In the genomic region with DNA sequence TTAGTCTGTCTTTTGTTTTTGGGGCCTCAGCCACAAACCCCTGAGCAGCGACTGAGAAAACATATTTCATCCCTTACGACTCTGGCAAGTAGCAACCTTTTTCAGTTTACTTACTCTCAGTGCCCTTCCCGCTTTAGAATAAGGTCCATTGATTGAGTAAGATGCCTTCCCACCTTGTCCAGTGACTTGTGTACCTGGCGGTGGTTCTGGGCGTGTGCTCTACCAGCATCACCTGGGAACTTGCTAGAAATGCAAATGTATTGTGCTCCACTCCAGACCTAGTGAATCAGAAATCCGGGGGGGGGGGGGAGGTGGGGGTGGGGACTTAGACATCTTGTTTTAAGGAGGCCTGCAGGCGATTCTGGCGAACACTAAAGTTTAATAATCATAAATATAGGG, we compare ENCODE assay signal across 9 cellular contexts.
DNase-seq lines count a peak whose midpoint lies in the region; ATAC-seq and TF ChIP-seq lines count a peak whose summit lies in the region.
"Had no signal": no experiment of that assay in that cellular context is flagged by ENCODE, and none has a peak within 500 bp of the region (broad histone marks: within the 10 kb centered on the region; RNA-seq: fewer than 3 reads in every experiment).

No MANE protein-coding gene starts in this region.

- 14 to 15% methylated on average over 8 of the region's 8 CpGs for WGBS in lower leg skin, 2 donors

- no peaks in the 10 kb centered on the region for H3K9me3 Mint-ChIP-seq in activated naive CD8-positive, alpha-beta T cell treated with anti-CD3 and anti-CD28 coated beads, Interleukin-2, amount 50 U/mL, for 24 hours

- no peak overlapping the region for H2AFZ ChIP-seq in neuron (ENCODE audit: low read depth, low read length)

- no peaks in the 10 kb centered on the region for H3K36me3 ChIP-seq in neuron (ENCODE audit: insufficient read depth, low read length)
- H3K36me3 ChIP-seq: SJCRH30 had no signal

- H3K4me3 Mint-ChIP-seq in activated naive CD8-positive, alpha-beta T cell treated with anti-CD3 and anti-CD28 coated beads, Interleukin-2, amount 50 U/mL, for 24 hours = peak overlapping the region; percentile 66

- H3K4me3 ChIP-seq in neuron (ENCODE audit: low read length) (peak overlapping the region; percentile 18), lower leg skin (ENCODE audit: low read depth, poor library complexity, severe bottlenecking) (no peak overlapping the region)
- H3K4me3 ChIP-seq: SJCRH30 had no signal

- H3K27ac Mint-ChIP-seq in activated naive CD8-positive, alpha-beta T cell treated with anti-CD3 and anti-CD28 coated beads, Interleukin-2, amount 50 U/mL, for 24 hours = no peak overlapping the region

- no peak for TF ChIP-seq CTCF in lower leg skin (IDR thresholded peaks at IDR 0.05)

- H3K9me3 ChIP-seq in neuron (ENCODE audit: low read length) = no peaks in the 10 kb centered on the region
- H3K9me3 ChIP-seq: SJCRH30 had no signal

- DNase-seq in NCI-H345 (lab: John Stamatoyannopoulos, UW) (peak; percentile 54), NCI-H345 treated with DMSO at 0.1 percent for 48 hours (lab: John Stamatoyannopoulos, UW; ENCODE audit: unreplicated experiment) (no peak), dermis blood vessel endothelial cell (no peak), lower leg skin (ENCODE audit: low spot score in 2 of 2) (no peak)
- no peak for DNase-seq in activated naive CD8-positive, alpha-beta T cell treated with anti-CD3 and anti-CD28 coated beads, Interleukin-2, amount 50 U/mL, for 24 hours

- no peaks in the 10 kb centered on the region for H3K27me3 ChIP-seq in neuron (ENCODE audit: insufficient read depth, low read length)
- H3K27me3 ChIP-seq: SJCRH30 had no signal

- H3K4me1 Mint-ChIP-seq in activated naive CD8-positive, alpha-beta T cell treated with anti-CD3 and anti-CD28 coated beads, Interleukin-2, amount 50 U/mL, for 24 hours = peaks cover 71% of the 10 kb centered on the region

- peak; percentile 18 for ATAC-seq in HG02759 (IDR thresholded peaks at IDR 0.05; ENCODE audit: unreplicated experiment)
- ATAC-seq in activated naive CD8-positive, alpha-beta T cell treated with anti-CD3 and anti-CD28 coated beads, Interleukin-2, amount 50 U/mL, for 24 hours = no peak
- no peak for ATAC-seq in GM18520 (IDR thresholded peaks at IDR 0.05; ENCODE audit: unreplicated experiment)

- intact Hi-C loops in lower leg skin (cut with DNase I; ENCODE audit: low total_unique reads) = loop anchor here (10.0 kb wide), 1 partner anchor 46 kb away; no protein-coding TSS in a partner anchor

- no peaks in the 10 kb centered on the region for H3K36me3 Mint-ChIP-seq in activated naive CD8-positive, alpha-beta T cell treated with anti-CD3 and anti-CD28 coated beads, Interleukin-2, amount 50 U/mL, for 24 hours (ENCODE audit: low read depth)

- no peak for TF ChIP-seq POLR2A in lower leg skin (IDR thresholded peaks at IDR 0.05)

- peaks cover 37% of the 10 kb centered on the region for H3K4me1 ChIP-seq in neuron (ENCODE audit: insufficient read depth, low read length)
- H3K4me1 ChIP-seq: SJCRH30 had no signal

- no peaks in the 10 kb centered on the region for H3K27me3 Mint-ChIP-seq in activated naive CD8-positive, alpha-beta T cell treated with anti-CD3 and anti-CD28 coated beads, Interleukin-2, amount 50 U/mL, for 24 hours
